In the genomic region with DNA sequence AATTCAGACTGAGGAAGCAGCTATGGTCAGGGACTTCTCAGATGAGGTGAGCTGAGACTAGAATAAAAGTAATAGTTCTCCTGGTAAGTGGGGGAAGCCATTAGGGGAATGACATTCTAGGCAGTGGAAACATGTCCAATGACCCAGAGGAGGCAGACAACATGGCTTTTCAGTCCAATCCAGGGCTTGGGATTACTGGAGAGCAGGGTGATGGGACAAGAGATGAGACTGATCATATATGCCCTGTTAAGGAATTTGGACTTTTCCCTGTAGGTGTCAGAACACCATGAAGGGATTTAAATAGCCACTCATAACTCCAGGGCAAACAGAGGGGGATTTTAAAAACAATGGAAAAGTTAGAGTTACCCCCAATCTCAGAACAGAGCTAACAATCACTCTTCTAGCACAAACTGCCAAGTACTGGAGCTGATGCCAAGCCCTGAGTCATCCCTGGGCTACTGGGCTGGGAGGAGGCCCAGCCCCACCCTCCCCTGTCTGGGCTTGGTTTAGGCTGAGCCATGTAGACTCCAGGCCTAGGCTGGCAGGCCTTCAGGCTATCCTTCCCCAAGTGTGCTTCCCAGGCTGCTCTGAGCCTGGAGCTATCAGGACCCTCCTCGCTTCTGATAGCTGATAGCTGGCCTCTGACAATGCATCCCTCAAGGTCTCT, we compare ENCODE assay signal across 8 cellular contexts. TPM values are rescaled to one million over a fixed set of nuclear protein-coding genes. Genes with fewer than 3 reads are reported as not detected.
DNase-seq lines count a peak whose midpoint lies in the region; ATAC-seq lines count a peak whose summit lies in the region.

No MANE protein-coding gene starts in this region.

- H2BK5ac ChIP-seq in neuronal stem cell (ENCODE audit: low read length), result no peak overlapping the region

- H3K9ac ChIP-seq in GM23248 (peak overlapping the region; percentile 70), neuronal stem cell (ENCODE audit: low read depth, low read length, poor library complexity) (no peak overlapping the region)

- H3K4me3 Mint-ChIP-seq in natural killer cell treated with Interleukin-12 subunit alpha and Interleukin-12 subunit beta and Interleukin-15 and Interleukin-18, amount 100 ng/mL, for 72 hours, result no peak overlapping the region

- no peaks in the 10 kb centered on the region for H3K79me2 ChIP-seq in GM23248 (ENCODE audit: insufficient read depth)

- H3K9me3 Mint-ChIP-seq in natural killer cell treated with Interleukin-12 subunit alpha and Interleukin-12 subunit beta and Interleukin-15 and Interleukin-18, amount 100 ng/mL, for 72 hours, result no peaks in the 10 kb centered on the region

- peak overlapping the region; percentile 78 for H2AFZ ChIP-seq in GM23248
- no peak overlapping the region for H2AFZ ChIP-seq in neuronal stem cell (ENCODE audit: low read length)

- no peak overlapping the region for H4K91ac ChIP-seq in neuronal stem cell (ENCODE audit: low read depth, low read length, poor library complexity)

- H3K4me1 ChIP-seq in GM23248 (ENCODE audit: insufficient read depth) (peaks cover 26% of the 10 kb centered on the region), neuronal stem cell (ENCODE audit: control insufficient read depth in 2 of 2, insufficient read depth in 1 of 2, low read depth in 1 of 2, low read length in 2 of 2) (peaks cover 0 to 3% of the 10 kb centered on the region in 2 donors)

- no peaks in the 10 kb centered on the region for H3K36me3 ChIP-seq in GM23248 (ENCODE audit: low read depth)
- H3K36me3 ChIP-seq in neuronal stem cell (replicated peaks in 1 of 2; ENCODE audit: control insufficient read depth in 2 of 2, insufficient read depth in 2 of 2, low read length in 2 of 2), result no peaks in the 10 kb centered on the region

- H3K4me3 ChIP-seq in GM23248 (no peak overlapping the region), neuronal stem cell (ENCODE audit: low read length in 2 of 2) (no peak overlapping the region)

- peak overlapping the region in 1 of 2 donors; percentile 76 for H3K27ac Mint-ChIP-seq in natural killer cell treated with Interleukin-12 subunit alpha and Interleukin-12 subunit beta and Interleukin-15 and Interleukin-18, amount 100 ng/mL, for 72 hours

- no peak overlapping the region for H3K18ac ChIP-seq in neuronal stem cell (ENCODE audit: low read length)

- WGBS in GM23248 (ENCODE audit: low coverage in 1 of 2, low lambda C conversion rate in 2 of 2, missing lambda C conversion rate in 2 of 2), 2 experiments, result 0% methylated on average over 1 of the region's 1 CpG; no CpG with 5 or more reads in 1 of the 2 experiments
- WGBS in neuronal stem cell (ENCODE audit: extremely low coverage in 2 of 2, insufficient read length in 2 of 2, insufficient replicate concordance in 1 of 2), 2 donors, result no CpG with 5 or more reads among the region's 1 CpG

- H3K14ac ChIP-seq in neuronal stem cell (ENCODE audit: low read length), result no peak overlapping the region

- DNase-seq in GM23248 (peak; percentile 87), SK-MEL-5 (ENCODE audit: low read depth, low spot score) (peak; percentile 1), fibroblast of the conjunctiva (ENCODE audit: low read depth) (peak; percentile 76), posterior cingulate gyrus (peak in 8 of 10 donors; percentile 19 to 90 (median 46)), NCI-H2227 (lab: John Stamatoyannopoulos, UW; ENCODE audit: unreplicated experiment) (no peak), neuronal stem cell (ENCODE audit: low spot score) (no peak)
- no peak for DNase-seq in natural killer cell treated with Interleukin-12 subunit alpha and Interleukin-12 subunit beta and Interleukin-15 and Interleukin-18, amount 100 ng/mL, for 72 hours (ENCODE audit: low spot score)

- H3F3A ChIP-seq in GM23248 (ENCODE audit: insufficient read depth), result peaks cover 12% of the 10 kb centered on the region

- H3K27ac ChIP-seq in GM23248 (peak overlapping the region; percentile 73), neuronal stem cell (replicated peaks; ENCODE audit: low read length) (no peak overlapping the region)

- in situ Hi-C loops in GM23248 (cut with MboI) (no loop called here), SK-MEL-5 (cut with HindIII; ENCODE audit: low pct_unique_long_range_greater_than_20kb, low sequenced_read_pairs) (no loop called here)

- H3K4me2 ChIP-seq in GM23248 (ENCODE audit: unreplicated experiment) (peak overlapping the region; percentile 35), neuronal stem cell (ENCODE audit: insufficient read depth, low read length, poor library complexity, severe bottlenecking) (no peak overlapping the region)

- intact Hi-C loops in posterior cingulate gyrus (cut with DNase I), result no loop called here

- H2BK120ac ChIP-seq in neuronal stem cell (ENCODE audit: low read depth, low read length), result no peak overlapping the region

- H3K36me3 Mint-ChIP-seq in natural killer cell treated with Interleukin-12 subunit alpha and Interleukin-12 subunit beta and Interleukin-15 and Interleukin-18, amount 100 ng/mL, for 72 hours, result no peaks in the 10 kb centered on the region

- H3K9me2 ChIP-seq in GM23248 (ENCODE audit: insufficient read depth), result no peaks in the 10 kb centered on the region

- H3K4ac ChIP-seq in neuronal stem cell (ENCODE audit: low read length), result no peak overlapping the region

- H4K20me1 ChIP-seq in GM23248 (ENCODE audit: insufficient read depth), result no peaks in the 10 kb centered on the region

- no peak for ATAC-seq in natural killer cell treated with Interleukin-12 subunit alpha and Interleukin-12 subunit beta and Interleukin-15 and Interleukin-18, amount 100 ng/mL, for 72 hours
- ATAC-seq in HG03354 (IDR thresholded peaks at IDR 0.05; ENCODE audit: poor library complexity, severe bottlenecking, unreplicated experiment), result no peak

- no peak overlapping the region for H3K23ac ChIP-seq in neuronal stem cell (ENCODE audit: low read depth, low read length, poor library complexity)

- no peak overlapping the region for H2AK5ac ChIP-seq in neuronal stem cell (ENCODE audit: low read depth, low read length)

- H3K79me1 ChIP-seq in neuronal stem cell (ENCODE audit: low read depth, low read length), result no peaks in the 10 kb centered on the region

- no peak overlapping the region for H2BK12ac ChIP-seq in neuronal stem cell (ENCODE audit: low read length)

- no peak overlapping the region for H4K8ac ChIP-seq in neuronal stem cell (ENCODE audit: low read depth, low read length)

- H3K27me3 Mint-ChIP-seq in natural killer cell treated with Interleukin-12 subunit alpha and Interleukin-12 subunit beta and Interleukin-15 and Interleukin-18, amount 100 ng/mL, for 72 hours, result no peaks in the 10 kb centered on the region

- H3K4me1 Mint-ChIP-seq in natural killer cell treated with Interleukin-12 subunit alpha and Interleukin-12 subunit beta and Interleukin-15 and Interleukin-18, amount 100 ng/mL, for 72 hours (ENCODE audit: low read depth in 2 of 2), result peaks cover 8 to 40% of the 10 kb centered on the region in 2 donors

- H3K9me3 ChIP-seq in GM23248 (ENCODE audit: low read depth), result no peaks in the 10 kb centered on the region
- H3K9me3 ChIP-seq in neuronal stem cell (replicated peaks in 1 of 2; ENCODE audit: control insufficient read depth in 2 of 2, insufficient read depth in 1 of 2, low read depth in 1 of 2, low read length in 2 of 2), result no peaks in the 10 kb centered on the region

- H3K27me3 ChIP-seq in GM23248 (replicated peaks; ENCODE audit: insufficient read depth) (no peaks in the 10 kb centered on the region), neuronal stem cell (ENCODE audit: control insufficient read depth in 3 of 3, insufficient read depth in 3 of 3, low read depth in 1 of 3, low read length in 3 of 3) (peaks cover 0 to 9% (median 0%) of the 10 kb centered on the region in 3 experiments)

- no peak overlapping the region for H2BK15ac ChIP-seq in neuronal stem cell (ENCODE audit: low read length)

RNA-seq across cellular contexts. Expression of a gene that starts 22.7 kb away (rescaled TPM):
- 281 and 286 TPM in 2 replicates for total RNA-seq in GM23248 (2014; rRNA removed; shearing (Covaris generic))
- 268 and 285 TPM in 2 replicates for polyA plus RNA-seq in GM23248 (2016; fragmentation: Nextera tagmentation; extraction: Ambion mirVana)
- 126 and 138 TPM in 2 replicates for total RNA-seq in SK-MEL-5 (2014; rRNA removed; shearing (Covaris generic))
- 156 and 184 TPM in 2 replicates for polyA plus RNA-seq in SK-MEL-5 (2015; cell fraction: cytosol; rRNA removed)
- 54.0 and 63.2 TPM in 2 replicates for polyA plus RNA-seq in SK-MEL-5 (2015; cell fraction: nucleus; rRNA removed)
- total RNA-seq in natural killer cell treated with Interleukin-12 subunit alpha and Interleukin-12 subunit beta and Interleukin-15 and Interleukin-18, amount 100 ng/mL, for 72 hours, result 100 to 1,000 TPM; 392 to 703 TPM
- polyA plus RNA-seq in neuronal stem cell (2013, experiment 1 of 2), result 96.0 TPM
- polyA plus RNA-seq in neuronal stem cell (2013, experiment 2 of 2), result 95.2 TPM

Comparison
In these comparisons a context has a peak if more than half of its experiments do, and no peak if none do; other contexts are left out.
1. DNase-seq: peak in GM23248 (single experiment), SK-MEL-5 (single experiment), fibroblast of the conjunctiva (single experiment) and posterior cingulate gyrus (8 of 10); none in natural killer cell treated with Interleukin-12 subunit alpha and Interleukin-12 subunit beta and Interleukin-15 and Interleukin-18, amount 100 ng/mL, for 72 hours (single experiment), NCI-H2227 (single experiment) and neuronal stem cell (single experiment).